Comparison of ENCODE assay signal across 19 cellular contexts in genomic region chr19:39494661-39495060, GRCh38. TPM values are rescaled to one million over a fixed set of nuclear protein-coding genes. Genes with fewer than 3 reads are reported as not detected.
A peak's percentile ranks its signal among the peaks of the same experiment; 100 is the strongest.
DNase-seq lines count a peak whose midpoint lies in the region; ATAC-seq and TF ChIP-seq lines count a peak whose summit lies in the region.
"Had no signal": no experiment of that assay in that cellular context is flagged by ENCODE, and none has a peak within 500 bp of the region (broad histone marks: within the 10 kb centered on the region; RNA-seq: fewer than 3 reads in every experiment).

No MANE protein-coding gene starts in this region.

- no peaks in the 10 kb centered on the region for H4K20me1 ChIP-seq in osteoblast (ENCODE audit: insufficient read depth, low read length)

- POLR2A ChIA-PET in WTC11 (lab: Charles Lee): no interaction called here

- H3K4me3 ChIP-seq in osteoblast (ENCODE audit: insufficient read depth, low read length) (no peak overlapping the region), uterus (no peak overlapping the region)
- H3K4me3 ChIP-seq: BLaER1 treated with 17β-estradiol and CSF1 and Interleukin-3, amounts not matched to agents 10 nM and 100 nM; GM12878; GM23338; HAP-1 had no signal

- TF ChIP-seq CTCF in WTC11 (IDR thresholded peaks at IDR 0.05): no peak
- TF ChIP-seq CTCF in osteoblast (IDR thresholded peaks at IDR 0.05; ENCODE audit: extremely low read depth, low read depth, low read length): no peak
- no peak for TF ChIP-seq CTCF in uterus (IDR thresholded peaks at IDR 0.05)

- peak; percentile 20 for DNase-seq in NCI-H1436 (lab: John Stamatoyannopoulos, UW)
- DNase-seq in NCI-H1436 treated with DMSO at 0.1 percent for 48 hours (lab: John Stamatoyannopoulos, UW): no peak
- DNase-seq in NAMALWA (ENCODE audit: low spot score): peak; percentile 55
- no peak for DNase-seq in WTC11 (ENCODE audit: low spot score)
- DNase-seq in osteoblast (ENCODE audit: insufficient read length, low spot score, missing footprints): peak; percentile 43
- DNase-seq in activated CD4-positive, alpha-beta T cell treated with anti-CD3 and anti-CD28 coated beads for 1 hour: no peak
- no peak for DNase-seq in NCI-H2029 (lab: John Stamatoyannopoulos, UW)
- DNase-seq in uterus: no peak
- DNase-seq: AML-193; CD4-positive, CD25-positive, alpha-beta regulatory T cell; DMS 273 treated with DMSO at 0.1 percent for 48 hours; HFFc6 had no signal

- intact Hi-C loops in uterus (cut with DNase I; ENCODE audit: low total_unique reads): no loop called here

- TF ChIP-seq POLR2A in uterus (IDR thresholded peaks at IDR 0.05): no peak

- no peak overlapping the region for H3K4me3 Mint-ChIP-seq in WTC11
- H3K4me3 Mint-ChIP-seq: CD4-positive, CD25-positive, alpha-beta regulatory T cell; GM23338; HFFc6; IgD-negative memory B cell had no signal

- H2AFZ ChIP-seq in osteoblast (ENCODE audit: low read length): no peak overlapping the region
- H2AFZ ChIP-seq: GM23338 had no signal

- H3K27ac ChIP-seq in osteoblast (ENCODE audit: low read depth, low read length) (no peak overlapping the region), uterus (no peak overlapping the region)
- H3K27ac ChIP-seq: 22Rv1; BLaER1 treated with 17β-estradiol and CSF1 and Interleukin-3, amounts not matched to agents 10 nM and 100 nM had no signal

- H3K36me3 Mint-ChIP-seq in WTC11: peaks cover 5% of the 10 kb centered on the region
- H3K36me3 Mint-ChIP-seq: IgD-negative memory B cell had no signal

- H3K9me3 Mint-ChIP-seq in WTC11: no peaks in the 10 kb centered on the region
- H3K9me3 Mint-ChIP-seq: CD4-positive, CD25-positive, alpha-beta regulatory T cell; GM23338; HFFc6; IgD-negative memory B cell had no signal

- H3K27me3 ChIP-seq in osteoblast (ENCODE audit: insufficient read depth, low read length) (peaks cover 35% of the 10 kb centered on the region), uterus (peaks cover 16 to 21% of the 10 kb centered on the region in 2 donors)

- H3K36me3 ChIP-seq in osteoblast (ENCODE audit: insufficient read depth, low read length) (peaks cover 9% of the 10 kb centered on the region), uterus (no peaks in the 10 kb centered on the region)

- no peak overlapping the region for H3K4me2 ChIP-seq in osteoblast (ENCODE audit: insufficient read depth, low read length)
- H3K4me2 ChIP-seq: GM23338 had no signal

- no peak for ATAC-seq in WTC11
- ATAC-seq: GM12878, GM23338 had no signal

- peak overlapping the region; percentile 89 for H3K27ac Mint-ChIP-seq in WTC11
- H3K27ac Mint-ChIP-seq: CD4-positive, CD25-positive, alpha-beta regulatory T cell; GM23338; HFFc6; IgD-negative memory B cell had no signal

- H3K27me3 Mint-ChIP-seq in WTC11 (ENCODE audit: low read depth): peaks cover 17% of the 10 kb centered on the region

- H3K4me1 Mint-ChIP-seq in WTC11: peaks cover 36% of the 10 kb centered on the region

- H3K79me2 ChIP-seq in osteoblast (ENCODE audit: insufficient read depth, low read length): no peaks in the 10 kb centered on the region

- peaks cover 5% of the 10 kb centered on the region for H3K4me1 ChIP-seq in osteoblast (ENCODE audit: insufficient read depth, low read length)
- peaks cover 0 to 15% of the 10 kb centered on the region in 2 donors for H3K4me1 ChIP-seq in uterus

- no peaks in the 10 kb centered on the region for H3K9me3 ChIP-seq in osteoblast (ENCODE audit: low read depth, low read length)
- H3K9me3 ChIP-seq in uterus: no peaks in the 10 kb centered on the region
- H3K9me3 ChIP-seq: BLaER1 treated with 17β-estradiol and CSF1 and Interleukin-3, amounts not matched to agents 10 nM and 100 nM; HAP-1 had no signal

- CTCF ChIA-PET in WTC11 (lab: Charles Lee): interaction anchor here (1.2 kb wide), 1 partner anchor 20 kb away, joined by 4 read pairs; no protein-coding TSS in a partner anchor

TF ChIP-seq in WTC11, 78 proteins besides CTCF, POLR2A, EP300 and RAD21:
- TF ChIP-seq, protein P1, sequence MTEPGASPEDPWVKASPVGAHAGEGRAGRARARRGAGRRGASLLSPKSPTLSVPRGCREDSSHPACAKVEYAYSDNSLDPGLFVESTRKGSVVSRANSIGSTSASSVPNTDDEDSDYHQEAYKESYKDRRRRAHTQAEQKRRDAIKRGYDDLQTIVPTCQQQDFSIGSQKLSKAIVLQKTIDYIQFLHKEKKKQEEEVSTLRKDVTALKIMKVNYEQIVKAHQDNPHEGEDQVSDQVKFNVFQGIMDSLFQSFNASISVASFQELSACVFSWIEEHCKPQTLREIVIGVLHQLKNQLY (CRISPR knock-in tag; IDR thresholded peaks at IDR 0.05): no peak
- no peak for TF ChIP-seq ZNF423 (CRISPR knock-in tag; IDR thresholded peaks at IDR 0.05)
- no peak for TF ChIP-seq ELF4 (CRISPR knock-in tag; IDR thresholded peaks at IDR 0.05; ENCODE audit: low read depth)
- TF ChIP-seq MYBL2 (CRISPR knock-in tag; IDR thresholded peaks at IDR 0.05): no peak
- TF ChIP-seq KAT7 (CRISPR knock-in tag; IDR thresholded peaks at IDR 0.05; ENCODE audit: borderline replicate concordance): no peak
- TF ChIP-seq SMAD3 (CRISPR knock-in tag; IDR thresholded peaks at IDR 0.05; ENCODE audit: borderline replicate concordance): no peak
- TF ChIP-seq OVOL2 (CRISPR knock-in tag; IDR thresholded peaks at IDR 0.05; ENCODE audit: borderline replicate concordance): no peak
- TF ChIP-seq ZNF121 (CRISPR knock-in tag; IDR thresholded peaks at IDR 0.05): no peak
- no peak for TF ChIP-seq TEAD4 (CRISPR knock-in tag; IDR thresholded peaks at IDR 0.05)
- no peak for TF ChIP-seq ZNF138 (CRISPR knock-in tag; conservative IDR thresholded peaks at IDR 0.05)
- no peak for TF ChIP-seq ETV6 (CRISPR knock-in tag; IDR thresholded peaks at IDR 0.05)
- no peak for TF ChIP-seq TEAD1 (CRISPR knock-in tag; IDR thresholded peaks at IDR 0.05)
- TF ChIP-seq, protein P2, sequence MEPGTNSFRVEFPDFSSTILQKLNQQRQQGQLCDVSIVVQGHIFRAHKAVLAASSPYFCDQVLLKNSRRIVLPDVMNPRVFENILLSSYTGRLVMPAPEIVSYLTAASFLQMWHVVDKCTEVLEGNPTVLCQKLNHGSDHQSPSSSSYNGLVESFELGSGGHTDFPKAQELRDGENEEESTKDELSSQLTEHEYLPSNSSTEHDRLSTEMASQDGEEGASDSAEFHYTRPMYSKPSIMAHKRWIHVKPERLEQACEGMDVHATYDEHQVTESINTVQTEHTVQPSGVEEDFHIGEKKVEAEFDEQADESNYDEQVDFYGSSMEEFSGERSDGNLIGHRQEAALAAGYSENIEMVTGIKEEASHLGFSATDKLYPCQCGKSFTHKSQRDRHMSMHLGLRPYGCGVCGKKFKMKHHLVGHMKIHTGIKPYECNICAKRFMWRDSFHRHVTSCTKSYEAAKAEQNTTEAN (CRISPR knock-in tag; IDR thresholded peaks at IDR 0.05): no peak
- no peak for TF ChIP-seq GTF2I (CRISPR knock-in tag; conservative IDR thresholded peaks at IDR 0.05)
- TF ChIP-seq, protein P3, sequence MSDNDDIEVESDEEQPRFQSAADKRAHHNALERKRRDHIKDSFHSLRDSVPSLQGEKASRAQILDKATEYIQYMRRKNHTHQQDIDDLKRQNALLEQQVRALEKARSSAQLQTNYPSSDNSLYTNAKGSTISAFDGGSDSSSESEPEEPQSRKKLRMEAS (CRISPR knock-in tag; IDR thresholded peaks at IDR 0.05): no peak
- TF ChIP-seq RELA (CRISPR knock-in tag; IDR thresholded peaks at IDR 0.05; ENCODE audit: borderline replicate concordance): no peak
- TF ChIP-seq, protein P4, sequence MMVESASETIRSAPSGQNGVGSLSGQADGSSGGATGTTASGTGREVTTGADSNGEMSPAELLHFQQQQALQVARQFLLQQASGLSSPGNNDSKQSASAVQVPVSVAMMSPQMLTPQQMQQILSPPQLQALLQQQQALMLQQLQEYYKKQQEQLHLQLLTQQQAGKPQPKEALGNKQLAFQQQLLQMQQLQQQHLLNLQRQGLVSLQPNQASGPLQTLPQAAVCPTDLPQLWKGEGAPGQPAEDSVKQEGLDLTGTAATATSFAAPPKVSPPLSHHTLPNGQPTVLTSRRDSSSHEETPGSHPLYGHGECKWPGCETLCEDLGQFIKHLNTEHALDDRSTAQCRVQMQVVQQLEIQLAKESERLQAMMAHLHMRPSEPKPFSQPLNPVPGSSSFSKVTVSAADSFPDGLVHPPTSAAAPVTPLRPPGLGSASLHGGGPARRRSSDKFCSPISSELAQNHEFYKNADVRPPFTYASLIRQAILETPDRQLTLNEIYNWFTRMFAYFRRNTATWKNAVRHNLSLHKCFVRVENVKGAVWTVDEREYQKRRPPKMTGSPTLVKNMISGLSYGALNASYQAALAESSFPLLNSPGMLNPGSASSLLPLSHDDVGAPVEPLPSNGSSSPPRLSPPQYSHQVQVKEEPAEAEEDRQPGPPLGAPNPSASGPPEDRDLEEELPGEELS (CRISPR knock-in tag; IDR thresholded peaks at IDR 0.05): no peak
- no peak for TF ChIP-seq ZNF416 (CRISPR knock-in tag; IDR thresholded peaks at IDR 0.05)
- TF ChIP-seq MXD4 (CRISPR knock-in tag; IDR thresholded peaks at IDR 0.05; ENCODE audit: borderline replicate concordance): no peak
TF ChIP-seq in WTC11: peak in this region for 0.

RNA-seq across cellular contexts. Expression of gene DLL3, which starts 4.1 kb away (rescaled TPM):
- 16.4 to 23.9 TPM (median 21.6 TPM) in 3 replicates for total RNA-seq in WTC11 (2021)
- under 0.01 TPM in 1 of 2 replicates, not detected in the other for total RNA-seq in osteoblast
- total RNA-seq in uterus: under 1 TPM in 1 of 4 donors, not detected in 3; 0.41 TPM

RNA-seq across cellular contexts. Expression of gene TIMM50, which starts 14.0 kb away (rescaled TPM):
- total RNA-seq in WTC11 (2021): 136 to 154 TPM (median 137 TPM) in 3 replicates
- 29.8 and 36.9 TPM in 2 replicates for total RNA-seq in osteoblast
- total RNA-seq in uterus: 10 to 100 TPM; 21.0 to 48.6 (median 28.5) TPM

RNA-seq across cellular contexts. Expression of gene SELENOV, which starts 20.3 kb away (rescaled TPM):
- 12.6 to 15.4 TPM (median 15.1 TPM) in 3 replicates for total RNA-seq in WTC11 (2021)
- not detected in 2 replicates for total RNA-seq in osteoblast
- total RNA-seq in uterus: under 1 TPM in 1 of 4 donors, not detected in 3; 0.41 TPM
- total RNA-seq: CD4-positive, CD25-positive, alpha-beta regulatory T cell; GM12878; HFFc6; HT1080 had no signal

RNA-seq across cellular contexts. Expression of gene EID2B, which starts 38.0 kb away (rescaled TPM):
- total RNA-seq in WTC11 (2021): 2.7 to 3.6 TPM (median 2.7 TPM) in 3 replicates
- 4.7 and 5.1 TPM in 2 replicates for total RNA-seq in osteoblast
- total RNA-seq in uterus: 1 to 10 TPM in 3 of 4 donors, under 1 TPM in 1; 0.29 to 6.6 (median 5.1) TPM

RNA-seq across cellular contexts. Expression of gene EID2, which starts 45.3 kb away (rescaled TPM):
- total RNA-seq in WTC11 (2021): 21.5 to 24.0 TPM (median 23.7 TPM) in 3 replicates
- 8.3 TPM in 2 replicates for total RNA-seq in osteoblast
- total RNA-seq in uterus: 10 to 100 TPM in 2 of 4 donors, 1 to 10 TPM in 2; 3.8 to 15.5 (median 8.6) TPM

Comparison
In these comparisons a context has a peak if more than half of its experiments do, and no peak if none do; other contexts are left out.
1. DNase-seq: peak in NCI-H1436 (single experiment), NAMALWA (single experiment) and osteoblast (single experiment); none in NCI-H1436 treated with DMSO at 0.1 percent for 48 hours (single experiment), WTC11 (single experiment), activated CD4-positive, alpha-beta T cell treated with anti-CD3 and anti-CD28 coated beads for 1 hour (single experiment), NCI-H2029 (single experiment) and uterus (0 of 2).
2. RNA of gene DLL3, which starts 4.1 kb away (total RNA-seq): 16.4 to 23.9 TPM in WTC11; under 0.01 TPM in osteoblast and 0.41 TPM in uterus; every median in the first group is over 10 times any median in the second.